Comparison of ENCODE assay signal across 18 cellular contexts in genomic region chr6:96812077-96812703, GRCh38. TPM values are rescaled to one million over a fixed set of nuclear protein-coding genes. Genes with fewer than 3 reads are reported as not detected.
DNase-seq lines count a peak whose midpoint lies in the region; ATAC-seq and TF ChIP-seq lines count a peak whose summit lies in the region.
"Had no signal": no experiment of that assay in that cellular context is flagged by ENCODE, and none has a peak within 500 bp of the region (broad histone marks: within the 10 kb centered on the region; RNA-seq: fewer than 3 reads in every experiment).

No MANE protein-coding gene starts in this region.

- dilution Hi-C loops in IMR-90 (cut with HindIII; ENCODE audit: low sequenced_read_pairs, unreplicated experiment) = no loop called here

- intact Hi-C loops in IMR-90 (cut with micrococcal nuclease) = loop anchor here (5.0 kb wide), 1 partner anchor 85 kb away; the partner anchor contains the start of gene NDUFAF4

- H3K79me1 ChIP-seq in IMR-90 (ENCODE audit: low read depth in 1 of 2, low read length in 2 of 2) = peaks cover 0 to 10% of the 10 kb centered on the region in 2 experiments; a peak in 2 of 4 replicates

- no peak overlapping the region for H3K4me3 Mint-ChIP-seq in stimulated activated naive B cell treated with anti-CD40 and anti-IgM and Interleukin-4, amounts not matched to agents 10 μg/mL and 1 μg/mL and 100 μg/mL, for 72 hours
- H3K4me3 Mint-ChIP-seq: activated naive CD4-positive, alpha-beta T cell treated with anti-CD3 and anti-CD28 coated beads, Interleukin-2, amount 10 ng/mL, durations not matched to agents 7 days and 5 days had no signal

- no peak overlapping the region for H3K4ac ChIP-seq in IMR-90 (ENCODE audit: low read depth, low read length)

- H4K20me1 ChIP-seq in IMR-90 (ENCODE audit: insufficient read depth, low read length) = no peaks in the 10 kb centered on the region
- H4K20me1 ChIP-seq: BLaER1 treated with 17β-estradiol and CSF1 and Interleukin-3, amounts not matched to agents 10 nM and 100 nM had no signal

- no peak overlapping the region for H4K5ac ChIP-seq in IMR-90 (ENCODE audit: low read depth, low read length)

- in situ Hi-C loops in IMR-90 (cut with MboI; ENCODE audit: low sequenced_read_pairs) = no loop called here

- H4K8ac ChIP-seq in IMR-90 (ENCODE audit: low read depth in 2 of 2, low read length in 2 of 2) = no peak overlapping the region; a peak in 1 of 4 replicates

- H2AFZ ChIP-seq in IMR-90 (replicated peaks; ENCODE audit: low read length, poor library complexity) = no peak overlapping the region

- no peak overlapping the region for H2AK5ac ChIP-seq in IMR-90 (ENCODE audit: low read depth, low read length)

- TF ChIP-seq CTCF in IMR-90 (conservative IDR thresholded peaks at IDR 0.05; ENCODE audit: low read depth, low read length) = no peak
- TF ChIP-seq CTCF in choroid plexus epithelial cell (conservative IDR thresholded peaks at IDR 0.05; ENCODE audit: low read depth, low read length) = no peak

- peaks cover 5% of the 10 kb centered on the region; the same call in 1 of the 2 replicates for H3K9me1 ChIP-seq in IMR-90 (ENCODE audit: insufficient read depth, low read length)

- H3K23ac ChIP-seq in IMR-90 (ENCODE audit: low read depth, low read length) = no peak overlapping the region

- no peak overlapping the region; the same call in 1 of the 2 replicates for H3K4me2 ChIP-seq in IMR-90 (ENCODE audit: low read depth, low read length)

- no peak overlapping the region for H3K14ac ChIP-seq in IMR-90 (replicated peaks; ENCODE audit: low read depth, low read length)

- no peaks in the 10 kb centered on the region for H3K27me3 ChIP-seq in IMR-90 (ENCODE audit: control insufficient read depth, insufficient read depth, low read length)
- H3K27me3 ChIP-seq: BLaER1 treated with 17β-estradiol and CSF1 and Interleukin-3, amounts not matched to agents 10 nM and 100 nM; neutrophil; transverse colon had no signal

- H2BK20ac ChIP-seq in IMR-90 (ENCODE audit: low read depth, low read length) = no peak overlapping the region

- no peak overlapping the region for H2AK9ac ChIP-seq in IMR-90 (replicated peaks; ENCODE audit: low read depth, low read length, poor library complexity)

- BruUV-seq in IMR-90 (replicated peaks; lab: Mats Ljungman, UMichigan) = no TSS peak

- H4K91ac ChIP-seq in IMR-90 (ENCODE audit: insufficient read depth, low read depth, low read length) = no peak overlapping the region

- no peak overlapping the region for H3K18ac ChIP-seq in IMR-90 (ENCODE audit: low read depth, low read length)

- peaks cover 12% of the 10 kb centered on the region for H3K4me1 ChIP-seq in IMR-90 (ENCODE audit: control insufficient read depth, insufficient read depth, low read length)

- no peak overlapping the region for H3K56ac ChIP-seq in IMR-90 (ENCODE audit: extremely low read depth, insufficient read depth, low read length)

- no peak overlapping the region for H3K9ac ChIP-seq in IMR-90 (ENCODE audit: low read depth, low read length)
- H3K9ac ChIP-seq: BLaER1 treated with 17β-estradiol and CSF1 and Interleukin-3, amounts not matched to agents 10 nM and 100 nM had no signal

- H3K4me1 Mint-ChIP-seq in stimulated activated naive B cell treated with anti-CD40 and anti-IgM and Interleukin-4, amounts not matched to agents 10 μg/mL and 1 μg/mL and 100 μg/mL, for 72 hours = peaks cover 3 to 11% of the 10 kb centered on the region in 2 donors
- H3K4me1 Mint-ChIP-seq: activated naive CD4-positive, alpha-beta T cell treated with anti-CD3 and anti-CD28 coated beads, Interleukin-2, amount 10 ng/mL, durations not matched to agents 7 days and 5 days had no signal

- no peak overlapping the region for H3K27ac Mint-ChIP-seq in stimulated activated naive B cell treated with anti-CD40 and anti-IgM and Interleukin-4, amounts not matched to agents 10 μg/mL and 1 μg/mL and 100 μg/mL, for 72 hours
- H3K27ac Mint-ChIP-seq: activated naive CD4-positive, alpha-beta T cell treated with anti-CD3 and anti-CD28 coated beads, Interleukin-2, amount 10 ng/mL, durations not matched to agents 7 days and 5 days had no signal

- H3K36me3 ChIP-seq in IMR-90 (ENCODE audit: control insufficient read depth, insufficient read depth, low read length) = no peaks in the 10 kb centered on the region
- H3K36me3 ChIP-seq: neutrophil, transverse colon had no signal

- no peaks in the 10 kb centered on the region for H3K9me3 ChIP-seq in IMR-90 (ENCODE audit: control insufficient read depth, insufficient read depth, low read length)
- H3K9me3 ChIP-seq: BLaER1 treated with 17β-estradiol and CSF1 and Interleukin-3, amounts not matched to agents 10 nM and 100 nM; neutrophil; transverse colon had no signal

- H3K36me3 Mint-ChIP-seq in stimulated activated naive B cell treated with anti-CD40 and anti-IgM and Interleukin-4, amounts not matched to agents 10 μg/mL and 1 μg/mL and 100 μg/mL, for 72 hours = no peaks in the 10 kb centered on the region
- H3K36me3 Mint-ChIP-seq: activated naive CD4-positive, alpha-beta T cell treated with anti-CD3 and anti-CD28 coated beads, Interleukin-2, amount 10 ng/mL, durations not matched to agents 7 days and 5 days had no signal

- no peak for TF ChIP-seq RAD21 in IMR-90 (IDR thresholded peaks at IDR 0.05; ENCODE audit: low read length)

- H3K9me3 Mint-ChIP-seq in stimulated activated naive B cell treated with anti-CD40 and anti-IgM and Interleukin-4, amounts not matched to agents 10 μg/mL and 1 μg/mL and 100 μg/mL, for 72 hours = no peaks in the 10 kb centered on the region
- H3K9me3 Mint-ChIP-seq: activated naive CD4-positive, alpha-beta T cell treated with anti-CD3 and anti-CD28 coated beads, Interleukin-2, amount 10 ng/mL, durations not matched to agents 7 days and 5 days had no signal

- no peak for TF ChIP-seq POLR2A in IMR-90 (IDR thresholded peaks at IDR 0.05; ENCODE audit: low read depth, low read length)

- H2BK120ac ChIP-seq in IMR-90 (ENCODE audit: low read depth, low read length) = 0 out of 2 replicates have a peak overlapping the region, but pooled peaks have one; percentile 48

- POLR2A ChIA-PET in IMR-90 (lab: Charles Lee; ENCODE audit: unreplicated experiment) = no interaction called here

- H3K27me3 Mint-ChIP-seq in stimulated activated naive B cell treated with anti-CD40 and anti-IgM and Interleukin-4, amounts not matched to agents 10 μg/mL and 1 μg/mL and 100 μg/mL, for 72 hours = peaks cover 0 to 9% of the 10 kb centered on the region in 2 donors
- H3K27me3 Mint-ChIP-seq: activated naive CD4-positive, alpha-beta T cell treated with anti-CD3 and anti-CD28 coated beads, Interleukin-2, amount 10 ng/mL, durations not matched to agents 7 days and 5 days had no signal

- H3K27ac ChIP-seq in IMR-90 (ENCODE audit: insufficient read depth, low read length) = no peak overlapping the region
- H3K27ac ChIP-seq: BLaER1 treated with 17β-estradiol and CSF1 and Interleukin-3, amounts not matched to agents 10 nM and 100 nM; neutrophil; transverse colon had no signal

- no peak overlapping the region for H2BK15ac ChIP-seq in IMR-90 (ENCODE audit: low read depth, low read length)

- H3K4me3 ChIP-seq in IMR-90 (ENCODE audit: insufficient read depth, low read depth, low read length) = no peak overlapping the region
- no peak overlapping the region for H3K4me3 ChIP-seq in choroid plexus epithelial cell (ENCODE audit: low read depth, low read length)
- H3K4me3 ChIP-seq: BLaER1 treated with 17β-estradiol and CSF1 and Interleukin-3, amounts not matched to agents 10 nM and 100 nM; transverse colon had no signal

- DNase-seq in IMR-90 (peak; percentile 24), choroid plexus epithelial cell (ENCODE audit: low read depth) (peak; percentile 67), kidney tubule cell (ENCODE audit: low spot score) (no peak)
- DNase-seq in stimulated activated naive B cell treated with anti-CD40 and anti-IgM and Interleukin-4, amounts not matched to agents 10 μg/mL and 1 μg/mL and 100 μg/mL, for 72 hours = no peak
- DNase-seq in stimulated activated CD4-positive, alpha-beta T cell treated with anti-CD3 and anti-CD28 coated beads, Interleukin-2, amount 100 ng/mL, for 48 hours = no peak
- DNase-seq: activated naive CD4-positive, alpha-beta T cell treated with anti-CD3 and anti-CD28 coated beads, Interleukin-2, amount 10 ng/mL, durations not matched to agents 7 days and 5 days; hypothalamus; Kasumi-1; left colon; NCI-H1417 treated with DMSO at 0.1 percent for 48 hours; NCI-H2171 treated with DMSO at 0.1 percent for 48 hours; stimulated activated CD4-positive, alpha-beta T cell treated with anti-CD3 and anti-CD28 coated beads, Interleukin-15, amount 100 ng/mL, for 24 hours; stimulated activated naive CD8-positive, alpha-beta T cell treated with anti-CD3 and anti-CD28 coated beads, Interleukin-15, Interleukin-2, amounts not matched to agents 100 U/mL and 50 U/mL, for 24 hours; transverse colon had no signal

- ATAC-seq in GM19324 (IDR thresholded peaks at IDR 0.05; ENCODE audit: low FRiP score, unreplicated experiment) (peak; percentile 58), IMR-90 (ENCODE audit: low read depth) (peak; percentile 10; the same call in 1 of the 2 replicates), HG03571 (IDR thresholded peaks at IDR 0.05; ENCODE audit: unreplicated experiment) (no peak)
- peak; percentile 25 to 45 for ATAC-seq in stimulated activated naive B cell treated with anti-CD40 and anti-IgM and Interleukin-4, amounts not matched to agents 10 μg/mL and 1 μg/mL and 100 μg/mL, for 72 hours (replicated peaks)
- ATAC-seq: left colon; stimulated activated naive CD8-positive, alpha-beta T cell treated with anti-CD3 and anti-CD28 coated beads, Interleukin-15, Interleukin-2, amounts not matched to agents 100 U/mL and 50 U/mL, for 24 hours had no signal

- no CpG with 5 or more reads among the region's 1 CpG for WGBS in IMR-90 (ENCODE audit: extremely low coverage in 2 of 2, insufficient read length in 1 of 2), 2 experiments

- peak overlapping the region; percentile 66 for H2BK5ac ChIP-seq in IMR-90 (ENCODE audit: low read depth, low read length, poor library complexity, severe bottlenecking)

- CTCF ChIA-PET in IMR-90 (lab: Yijun Ruan, JAX) = no interaction called here

TF ChIP-seq in IMR-90, 13 proteins besides CTCF, POLR2A, EP300 and RAD21 (continues in another document):
- TF ChIP-seq BHLHE40 (IDR thresholded peaks at IDR 0.05; ENCODE audit: low read depth, low read length) (no peak), MAFK (IDR thresholded peaks at IDR 0.05; ENCODE audit: low read depth, low read length) (peak; percentile 71), CHD1 (IDR thresholded peaks at IDR 0.05; ENCODE audit: low read depth, low read length) (no peak), USF2 (IDR thresholded peaks at IDR 0.05; ENCODE audit: low read depth, low read length) (no peak)

RNA-seq across cellular contexts. Expression of gene GPR63, which starts 25.1 kb away (rescaled TPM):
- total RNA-seq in IMR-90 (2012; rRNA removed) = 0.36 and 0.56 TPM in 2 replicates
- polyA plus RNA-seq in IMR-90 (2012; rRNA removed) = 0.32 and 0.44 TPM in 2 replicates
- 0.11 TPM in 2 replicates for polyA plus RNA-seq in IMR-90 (2012; cell fraction: cytosol; rRNA removed)
- 0.20 and 0.94 TPM in 2 replicates for polyA plus RNA-seq in IMR-90 (2012; cell fraction: nucleus; rRNA removed; ENCODE audit: low replicate concordance)

Comparison
In these comparisons a context has a peak if more than half of its experiments do, and no peak if none do; other contexts are left out.
1. DNase-seq: peak in IMR-90 (single experiment) and choroid plexus epithelial cell (single experiment); none in stimulated activated naive B cell treated with anti-CD40 and anti-IgM and Interleukin-4, amounts not matched to agents 10 μg/mL and 1 μg/mL and 100 μg/mL, for 72 hours (single experiment), stimulated activated CD4-positive, alpha-beta T cell treated with anti-CD3 and anti-CD28 coated beads, Interleukin-2, amount 100 ng/mL, for 48 hours (0 of 2) and kidney tubule cell (single experiment).